In the genomic region with DNA sequence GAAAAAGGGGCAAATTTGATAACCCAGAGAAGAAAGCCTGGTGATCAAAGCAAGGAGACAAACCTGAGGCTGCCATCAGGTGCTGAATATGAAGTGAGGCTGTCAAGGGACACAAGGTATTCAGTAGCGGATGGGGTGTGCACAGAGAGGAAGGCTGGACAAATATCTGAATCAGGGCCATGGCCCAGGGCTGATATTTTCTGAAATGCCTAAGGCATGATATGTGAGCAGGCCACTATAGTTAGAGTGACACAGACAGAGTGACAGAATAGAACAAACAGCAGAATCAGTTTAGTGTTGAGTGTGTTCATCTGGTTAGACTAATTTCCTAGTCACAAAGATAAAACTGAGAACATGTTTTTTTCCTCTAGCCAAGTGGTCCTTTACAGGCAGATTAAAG, we compare ENCODE assay signal across 18 cellular contexts. TPM values are rescaled to one million over a fixed set of nuclear protein-coding genes. Genes with fewer than 3 reads are reported as not detected.
DNase-seq lines count a peak whose midpoint lies in the region; ATAC-seq, FAIRE-seq and TF ChIP-seq lines count a peak whose summit lies in the region.
"Had no signal": no experiment of that assay in that cellular context is flagged by ENCODE, and none has a peak within 500 bp of the region (broad histone marks: within the 10 kb centered on the region; RNA-seq: fewer than 3 reads in every experiment).

No MANE protein-coding gene starts in this region.

- no peaks in the 10 kb centered on the region for H3K36me3 Mint-ChIP-seq in astrocyte (ENCODE audit: low read depth, unreplicated experiment)

- H3K36me3 ChIP-seq in astrocyte (ENCODE audit: insufficient read depth, low read length): no peaks in the 10 kb centered on the region
- no peaks in the 10 kb centered on the region for H3K36me3 ChIP-seq in left ventricle myocardium inferior
- H3K36me3 ChIP-seq in psoas muscle (ENCODE audit: insufficient read depth in 1 of 2, low read depth in 1 of 2): no peaks in the 10 kb centered on the region
- H3K36me3 ChIP-seq: stomach had no signal

- peaks cover 25% of the 10 kb centered on the region for H3K4me1 Mint-ChIP-seq in astrocyte (ENCODE audit: low read depth, unreplicated experiment)
- H3K4me1 Mint-ChIP-seq: nephron had no signal

- H3K27ac ChIP-seq in astrocyte (ENCODE audit: low read depth, low read length) (no peak overlapping the region), left ventricle myocardium inferior (replicated peaks) (peak overlapping the region; percentile 84), psoas muscle (no peak overlapping the region)
- H3K27ac ChIP-seq: SK-N-MC, stomach had no signal

- DNase-seq in EH (ENCODE audit: low read depth) (peak; percentile 44), astrocyte (ENCODE audit: low read depth) (no peak), left ventricle myocardium inferior (no peak), psoas muscle (no peak), cerebellar cortex (ENCODE audit: low spot score) (no peak), ecto neural progenitor cell (ENCODE audit: low spot score) (no peak)
- DNase-seq: activated CD4-positive, alpha-beta T cell treated with anti-CD3 and anti-CD28 coated beads for 48 hours; activated effector memory CD4-positive, alpha-beta T cell treated with anti-CD3 and anti-CD28 coated beads, Interleukin-2, amount 50 U/mL, for 16 hours; cortex of kidney; GOT3; NCI-H774; stomach had no signal

- peak overlapping the region; percentile 80 for H3K27ac Mint-ChIP-seq in astrocyte (ENCODE audit: unreplicated experiment)
- H3K27ac Mint-ChIP-seq: nephron had no signal

- TF ChIP-seq CTCF in astrocyte (IDR thresholded peaks at IDR 0.05; ENCODE audit: insufficient read depth, low read depth, low read length): no peak
- TF ChIP-seq CTCF in left ventricle myocardium inferior (IDR thresholded peaks at IDR 0.05; ENCODE audit: borderline replicate concordance): no peak
- TF ChIP-seq CTCF in psoas muscle (IDR thresholded peaks at IDR 0.05): no peak

- H3K9ac ChIP-seq in astrocyte (ENCODE audit: low read length): peak overlapping the region; percentile 4

- H3K4me1 ChIP-seq in astrocyte (ENCODE audit: insufficient read depth, low read length) (peaks cover 21% of the 10 kb centered on the region), left ventricle myocardium inferior (peaks cover 77% of the 10 kb centered on the region), psoas muscle (peaks cover 4% of the 10 kb centered on the region)
- H3K4me1 ChIP-seq: stomach had no signal

- ATAC-seq in psoas muscle (peak in 3 of 4 donors; percentile 25 to 44 (median 42)), GM21723 (IDR thresholded peaks at IDR 0.05; ENCODE audit: unreplicated experiment) (no peak), HG03354 (IDR thresholded peaks at IDR 0.05; ENCODE audit: poor library complexity, severe bottlenecking, unreplicated experiment) (no peak)

- H3K4me3 Mint-ChIP-seq in astrocyte (ENCODE audit: unreplicated experiment): no peak overlapping the region
- H3K4me3 Mint-ChIP-seq: nephron had no signal

- H2AFZ ChIP-seq in astrocyte (ENCODE audit: low read depth, low read length): peak overlapping the region; percentile 58

- H3K9me3 Mint-ChIP-seq in astrocyte (ENCODE audit: unreplicated experiment): no peaks in the 10 kb centered on the region
- H3K9me3 Mint-ChIP-seq: nephron had no signal

- H3K27me3 ChIP-seq in astrocyte (ENCODE audit: insufficient read depth, low read length) (no peaks in the 10 kb centered on the region), left ventricle myocardium inferior (ENCODE audit: low read depth) (no peaks in the 10 kb centered on the region), psoas muscle (ENCODE audit: insufficient read depth in 3 of 3, low read length in 2 of 3) (no peaks in the 10 kb centered on the region)
- H3K27me3 ChIP-seq: stomach had no signal

- peak overlapping the region; percentile 5 for H3K4me2 ChIP-seq in astrocyte (ENCODE audit: low read length)

- H3K79me2 ChIP-seq in astrocyte (ENCODE audit: insufficient read depth, low read length): no peaks in the 10 kb centered on the region

- no peaks in the 10 kb centered on the region for H4K20me1 ChIP-seq in astrocyte (ENCODE audit: insufficient read depth, low read length)

- H3K4me3 ChIP-seq in astrocyte (ENCODE audit: insufficient read depth, low read depth, low read length) (no peak overlapping the region), left ventricle myocardium inferior (no peak overlapping the region), psoas muscle (no peak overlapping the region)
- H3K4me3 ChIP-seq: SK-N-MC, stomach had no signal

- H3K9me3 ChIP-seq in astrocyte (ENCODE audit: insufficient read depth, low read depth, low read length) (no peaks in the 10 kb centered on the region), left ventricle myocardium inferior (replicated peaks) (no peaks in the 10 kb centered on the region), psoas muscle (no peaks in the 10 kb centered on the region)
- H3K9me3 ChIP-seq: stomach had no signal

- no peak for FAIRE-seq in astrocyte (lab: Jason Lieb, UNC)
- FAIRE-seq: GM12892 had no signal

- intact Hi-C loops in left ventricle myocardium inferior (cut with micrococcal nuclease) (no loop called here), psoas muscle (cut with DNase I) (no loop called here)

- H3K27me3 Mint-ChIP-seq in astrocyte (ENCODE audit: low read depth, unreplicated experiment): no peaks in the 10 kb centered on the region

- 75 to 91% (median 85%) methylated on average over 1 of the region's 1 CpG for WGBS in psoas muscle, 3 donors

RNA-seq across cellular contexts. Expression of gene OVAAL, which starts 3.8 kb away (rescaled TPM):
- total RNA-seq in astrocyte: not detected in 2 replicates
- 5.3 TPM for total RNA-seq in left ventricle myocardium inferior
- not detected for total RNA-seq in psoas muscle
- polyA plus RNA-seq in psoas muscle: under 1 TPM in 1 of 3 donors, not detected in 2; 0.04 TPM
- total RNA-seq: glomerular endothelial cell, stomach had no signal
- polyA plus RNA-seq: stomach had no signal

Comparison
In these comparisons a context has a peak if more than half of its experiments do, and no peak if none do; other contexts are left out.
1. ATAC-seq: peak in psoas muscle (3 of 4); none in GM21723 (single experiment) and HG03354 (single experiment).